Comparison of ENCODE assay signal across 8 cellular contexts in genomic region chr12:79934309-79935020, GRCh38. TPM values are rescaled to one million over a fixed set of nuclear protein-coding genes. Genes with fewer than 3 reads are reported as not detected.
DNase-seq lines count a peak whose midpoint lies in the region; ATAC-seq and TF ChIP-seq lines count a peak whose summit lies in the region.

No MANE protein-coding gene starts in this region.

- DNase-seq in EH (ENCODE audit: low read depth) (peak; percentile 51), KBM-7 (peak; percentile 62), lower leg skin (ENCODE audit: low spot score in 2 of 2) (peak; percentile 38 to 93), COLO829 (ENCODE audit: low spot score) (no peak)
- DNase-seq in stimulated activated CD4-positive, alpha-beta T cell treated with anti-CD3 and anti-CD28 coated beads, TNF-alpha, amount 100 ng/mL, for 48 hours (ENCODE audit: low read depth in 3 of 3), result peak in 2 of 3 donors; percentile 21 to 27

- peaks cover 30% of the 10 kb centered on the region for H3K4me1 Mint-ChIP-seq in dendritic cell treated with granulocyte-macrophage colony-stimulating factor and Interleukin-4, amounts not matched to agents 40 ng/mL and 50 ng/mL, for 4 days (ENCODE audit: low read depth)

- H3K27ac ChIP-seq in VCaP, result peak overlapping the region; percentile 96

- H3K36me3 Mint-ChIP-seq in dendritic cell treated with granulocyte-macrophage colony-stimulating factor and Interleukin-4, amounts not matched to agents 40 ng/mL and 50 ng/mL, for 4 days (ENCODE audit: low read depth), result peaks cover 35% of the 10 kb centered on the region

- peak; percentile 15 for ATAC-seq in GM21529 (IDR thresholded peaks at IDR 0.05; ENCODE audit: unreplicated experiment)

- peak overlapping the region; percentile 96 for H3K27ac Mint-ChIP-seq in dendritic cell treated with granulocyte-macrophage colony-stimulating factor and Interleukin-4, amounts not matched to agents 40 ng/mL and 50 ng/mL, for 4 days

- in situ Hi-C loops in KBM-7 (cut with MboI; ENCODE audit: low pct_unique_long_range_greater_than_20kb, low sequenced_read_pairs), result no loop called here

- TF ChIP-seq POLR2A in lower leg skin (IDR thresholded peaks at IDR 0.05), result no peak

- H3K9me3 Mint-ChIP-seq in dendritic cell treated with granulocyte-macrophage colony-stimulating factor and Interleukin-4, amounts not matched to agents 40 ng/mL and 50 ng/mL, for 4 days, result no peaks in the 10 kb centered on the region

- intact Hi-C loops in dendritic cell treated with granulocyte-macrophage colony-stimulating factor and Interleukin-4, amounts not matched to agents 40 ng/mL and 50 ng/mL, for 4 days (cut with micrococcal nuclease), result loop anchor here (2.0 kb wide), 1 partner anchor 48 kb away; no protein-coding TSS in a partner anchor
- intact Hi-C loops in lower leg skin (cut with DNase I; ENCODE audit: low total_unique reads), result no loop called here

- WGBS in lower leg skin, 2 donors, result 0% methylated on average over 35 to 39 of the region's 52 CpGs

- H3K4me3 ChIP-seq in lower leg skin (ENCODE audit: low read depth, poor library complexity, severe bottlenecking), result peak overlapping the region; percentile 76

- peak overlapping the region; percentile 98 for H3K4me3 Mint-ChIP-seq in dendritic cell treated with granulocyte-macrophage colony-stimulating factor and Interleukin-4, amounts not matched to agents 40 ng/mL and 50 ng/mL, for 4 days

- TF ChIP-seq CTCF in VCaP (conservative IDR thresholded peaks at IDR 0.05), result no peak
- TF ChIP-seq CTCF in lower leg skin (IDR thresholded peaks at IDR 0.05), result no peak

- no peaks in the 10 kb centered on the region for H3K27me3 Mint-ChIP-seq in dendritic cell treated with granulocyte-macrophage colony-stimulating factor and Interleukin-4, amounts not matched to agents 40 ng/mL and 50 ng/mL, for 4 days

RNA-seq across cellular contexts. Expression of gene PPP1R12A, which starts 0.4 kb away (rescaled TPM):
- 10 to 100 TPM; 47.6 to 64.1 (median 56.6) TPM for total RNA-seq in lower leg skin
